ENCODE assay signal across 8 cellular contexts in the genomic region with DNA sequence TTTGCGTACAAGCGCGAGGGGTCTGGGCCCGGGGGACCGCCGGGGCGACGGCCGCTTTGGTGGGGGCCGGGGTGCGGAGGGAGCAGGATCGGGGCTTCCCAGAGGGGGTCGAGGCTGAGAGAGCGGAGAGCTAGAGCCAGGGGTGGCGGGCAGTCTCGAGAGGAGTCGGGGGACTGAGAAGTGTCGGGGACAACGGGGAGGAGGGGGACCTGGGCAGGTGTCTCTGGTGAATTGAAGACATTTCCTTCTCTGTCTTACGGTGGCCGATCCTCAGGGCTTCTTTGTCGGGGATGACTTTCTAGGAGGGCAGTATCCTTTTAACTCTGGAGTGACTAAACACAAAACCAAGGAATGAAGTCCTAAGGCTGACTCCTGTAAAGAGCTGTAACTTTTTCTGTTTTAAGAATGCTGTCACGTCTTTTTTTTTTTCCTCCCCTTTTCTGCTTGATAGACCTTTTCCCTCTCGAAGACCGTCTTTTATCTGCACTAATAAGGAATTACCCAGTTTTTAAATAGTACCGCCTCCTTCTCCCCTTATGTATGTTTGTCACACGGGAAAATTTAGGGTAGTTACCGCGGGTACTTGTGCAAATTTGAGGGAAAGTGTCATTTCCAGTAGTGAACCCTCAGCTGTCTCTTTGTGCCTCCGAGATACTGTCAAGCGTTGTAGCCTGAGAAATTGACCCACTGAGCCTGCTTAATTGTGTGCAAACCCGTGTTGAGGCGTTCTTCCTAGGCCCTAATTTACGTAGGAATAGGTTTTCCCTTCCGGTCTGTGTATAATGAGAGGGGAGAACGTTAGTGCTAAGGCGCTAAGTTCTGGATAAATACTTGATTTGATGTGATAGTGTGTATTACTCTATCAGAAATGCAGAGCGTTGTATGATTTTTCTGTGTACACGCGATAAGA. TPM values are rescaled to one million over a fixed set of nuclear protein-coding genes. Genes with fewer than 3 reads are reported as not detected.
DNase-seq lines count a peak whose midpoint lies in the region; ATAC-seq and TF ChIP-seq lines count a peak whose summit lies in the region.

No MANE protein-coding gene starts in this region.

- no peaks in the 10 kb centered on the region for H3K27me3 ChIP-seq in mucosa of stomach (ENCODE audit: control insufficient read depth, insufficient read depth, low read length)
- no peaks in the 10 kb centered on the region for H3K27me3 ChIP-seq in vagina

- intact Hi-C loops in vagina (cut with DNase I) (no loop called here), posterior cingulate gyrus (cut with DNase I) (loop anchor here (2.0 to 10.0 kb wide), 2 partner anchors 127 to 147 kb away; a partner anchor contains a TSS)

- no peak for DNase-seq in AG04449 (ENCODE audit: low read depth, low spot score)
- peak; percentile 28 for DNase-seq in GM10248 (ENCODE audit: extremely low spot score)
- peak; percentile 18 for DNase-seq in RPMI7951 (ENCODE audit: low read depth)
- no peak for DNase-seq in epithelial cell of proximal tubule (ENCODE audit: low read depth)
- no peak for DNase-seq in vagina (ENCODE audit: extremely low spot score in 2 of 2)
- no peak for DNase-seq in posterior cingulate gyrus

- H3K36me3 ChIP-seq in mucosa of stomach (ENCODE audit: control insufficient read depth, insufficient read depth, low read length) (no peaks in the 10 kb centered on the region), vagina (no peaks in the 10 kb centered on the region)

- H3K27ac ChIP-seq in vagina = peak overlapping the region; percentile 99

- H3K9me3 ChIP-seq in mucosa of stomach (ENCODE audit: control insufficient read depth, low read length) (no peaks in the 10 kb centered on the region), vagina (no peaks in the 10 kb centered on the region)

- peak overlapping the region; percentile 94 for H3K9ac ChIP-seq in mucosa of stomach (ENCODE audit: low read length)

- POLR2A ChIA-PET in AG04449 (lab: Yijun Ruan, JAX) = interaction anchor here (0.7 kb wide), 1 partner anchor 10 kb away, joined by 3 read pairs; no protein-coding TSS in a partner anchor
- POLR2A ChIA-PET in GM10248 (lab: Yijun Ruan, JAX) = no interaction called here

- peak overlapping the region; percentile 82 for H3K4me3 ChIP-seq in AG04449 (ENCODE audit: low read depth, low read length)
- H3K4me3 ChIP-seq in epithelial cell of proximal tubule (ENCODE audit: low read depth, low read length) = peak overlapping the region; percentile 96
- peak overlapping the region; percentile 37 for H3K4me3 ChIP-seq in mucosa of stomach (ENCODE audit: low read length)
- peak overlapping the region; percentile 90 to 96 for H3K4me3 ChIP-seq in vagina

- CTCF ChIA-PET in AG04449 (lab: Yijun Ruan, JAX) = interaction anchor here (1.1 to 1.7 kb wide), 3 partner anchors 19 to 222 kb away, joined by 3 to 4 read pairs (median 4); no protein-coding TSS in a partner anchor
- CTCF ChIA-PET in GM10248 (lab: Yijun Ruan, JAX) = interaction anchor here (1.0 to 2.0 kb wide), 4 partner anchors 10 to 233 kb away, joined by 3 to 6 read pairs (median 3); no protein-coding TSS in a partner anchor

- H3K4me1 ChIP-seq in mucosa of stomach (ENCODE audit: control insufficient read depth, insufficient read depth, low read length) (no peaks in the 10 kb centered on the region), vagina (peaks cover 30% of the 10 kb centered on the region)

- no peak for TF ChIP-seq POLR2A in vagina (IDR thresholded peaks at IDR 0.05)

- ATAC-seq in HG03025 (IDR thresholded peaks at IDR 0.05; ENCODE audit: low FRiP score, unreplicated experiment) = peak; percentile 4

- TF ChIP-seq CTCF in AG04449 (IDR thresholded peaks at IDR 0.05; ENCODE audit: insufficient read depth, low read length, missing control alignments) (no peak), GM10248 (IDR thresholded peaks at IDR 0.05; ENCODE audit: control extremely low read depth, extremely low read depth, low read depth, missing control alignments) (no peak), epithelial cell of proximal tubule (conservative IDR thresholded peaks at IDR 0.05; ENCODE audit: low read depth, low read length) (no peak), vagina (IDR thresholded peaks at IDR 0.05) (no peak)

RNA-seq across cellular contexts. Expression of a gene that starts 0.9 kb away (rescaled TPM):
- 33.5 and 65.4 TPM in 2 replicates for total RNA-seq in RPMI7951 (2014; rRNA removed; shearing (Covaris generic))
- 31.4 and 32.4 TPM in 2 replicates for total RNA-seq in epithelial cell of proximal tubule
- 92.3 TPM for total RNA-seq in vagina

Comparison
In these comparisons a context has a peak if more than half of its experiments do, and no peak if none do; other contexts are left out.
1. DNase-seq: peak in GM10248 (single experiment) and RPMI7951 (single experiment); none in AG04449 (single experiment), epithelial cell of proximal tubule (single experiment), vagina (0 of 2) and posterior cingulate gyrus (0 of 10).
2. H3K4me3 ChIP-seq: peak in every context shown above with its lines; median percentile 96 in epithelial cell of proximal tubule; 93 in vagina; 82 in AG04449; 37 in mucosa of stomach.